14 cellular contexts compared by ENCODE assay signal in the genomic region with DNA sequence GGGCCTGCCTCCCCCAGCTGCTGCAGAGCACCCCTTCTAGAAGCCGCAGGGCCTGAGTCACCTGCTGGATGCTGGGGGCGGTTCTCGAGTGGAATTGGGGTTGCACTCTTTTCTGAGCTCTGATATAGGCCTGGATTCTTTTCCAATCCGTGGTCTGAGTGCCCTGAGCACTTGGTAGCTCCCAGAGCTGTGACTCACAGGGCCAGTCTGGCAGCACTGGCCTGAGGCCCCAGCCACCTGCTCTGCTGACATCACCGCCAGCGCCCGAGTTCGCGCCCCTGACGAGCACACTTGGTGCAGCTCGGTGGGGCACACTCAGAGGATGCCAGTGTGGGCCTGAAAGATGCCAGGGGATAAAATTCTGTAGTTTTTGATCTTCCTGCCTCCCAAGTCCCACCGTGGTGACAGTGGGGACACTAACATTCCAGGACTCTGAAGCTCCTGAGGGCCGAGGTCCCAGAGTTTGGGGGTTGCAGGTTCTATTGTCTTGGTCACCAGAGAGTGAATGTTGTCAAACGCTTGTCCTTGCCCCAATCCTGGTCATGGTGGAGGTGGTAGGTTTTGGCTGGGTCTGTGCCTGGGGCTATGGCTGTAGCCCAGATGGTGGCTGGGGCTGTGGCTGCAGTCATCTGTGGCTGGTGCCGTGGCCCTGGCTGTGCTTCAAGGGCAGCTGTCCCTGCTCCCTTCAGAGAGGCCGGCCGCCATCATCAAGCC.
DNase-seq lines count a peak whose midpoint lies in the region; ATAC-seq and TF ChIP-seq lines count a peak whose summit lies in the region.
"Had no signal": no experiment of that assay in that cellular context is flagged by ENCODE, and none has a peak within 500 bp of the region (broad histone marks: within the 10 kb centered on the region; RNA-seq: fewer than 3 reads in every experiment).

No MANE protein-coding gene starts in this region.

- no peak overlapping the region for H4K8ac ChIP-seq in IMR-90 (ENCODE audit: low read depth in 2 of 2, low read length in 2 of 2)

- no peak overlapping the region for H3K9ac ChIP-seq in IMR-90 (ENCODE audit: low read depth, low read length)

- H4K91ac ChIP-seq in IMR-90 (ENCODE audit: insufficient read depth, low read depth, low read length) = no peak overlapping the region

- 91% methylated on average over 12 of the region's 17 CpGs; no CpG with 5 or more reads in 1 of the 2 experiments for WGBS in IMR-90 (ENCODE audit: extremely low coverage in 2 of 2, insufficient read length in 1 of 2), 2 experiments

- no peak overlapping the region for H2AK5ac ChIP-seq in IMR-90 (ENCODE audit: low read depth, low read length)

- H3K14ac ChIP-seq in IMR-90 (replicated peaks; ENCODE audit: low read depth, low read length) = no peak overlapping the region

- H3K27me3 ChIP-seq in IMR-90 (ENCODE audit: control insufficient read depth, insufficient read depth, low read length) = no peaks in the 10 kb centered on the region

- no peak overlapping the region for H3K27ac ChIP-seq in IMR-90 (ENCODE audit: insufficient read depth, low read length)

- POLR2A ChIA-PET in IMR-90 (lab: Charles Lee; ENCODE audit: unreplicated experiment) = no interaction called here

- H3K79me1 ChIP-seq in IMR-90 (ENCODE audit: low read depth in 1 of 2, low read length in 2 of 2) = no peaks in the 10 kb centered on the region

- dilution Hi-C loops in IMR-90 (cut with HindIII; ENCODE audit: low sequenced_read_pairs, unreplicated experiment) = no loop called here

- CTCF ChIA-PET in IMR-90 (lab: Yijun Ruan, JAX) = no interaction called here

- BruUV-seq in IMR-90 (replicated peaks; lab: Mats Ljungman, UMichigan) = no TSS peak

- H3K4ac ChIP-seq in IMR-90 (ENCODE audit: low read depth, low read length) = no peak overlapping the region

- H3K9me3 ChIP-seq in IMR-90 (ENCODE audit: control insufficient read depth, insufficient read depth, low read length) = no peaks in the 10 kb centered on the region

- no peak overlapping the region for H3K4me3 ChIP-seq in IMR-90 (ENCODE audit: insufficient read depth, low read depth, low read length)
- H3K4me3 ChIP-seq: lung had no signal

- H2AFZ ChIP-seq in IMR-90 (replicated peaks; ENCODE audit: low read length, poor library complexity) = peak overlapping the region; percentile 62

- no peaks in the 10 kb centered on the region for H4K20me1 ChIP-seq in IMR-90 (ENCODE audit: insufficient read depth, low read length)

- in situ Hi-C loops in ACHN (cut with HindIII; ENCODE audit: low pct_ligation_motif_present, low pct_unique_long_range_greater_than_20kb, low sequenced_read_pairs) (no loop called here), IMR-90 (cut with MboI; ENCODE audit: low sequenced_read_pairs) (no loop called here)

- TF ChIP-seq CTCF in IMR-90 (conservative IDR thresholded peaks at IDR 0.05; ENCODE audit: low read depth, low read length) = no peak

- intact Hi-C loops in IMR-90 (cut with micrococcal nuclease) = no loop called here

- H2AK9ac ChIP-seq in IMR-90 (replicated peaks; ENCODE audit: low read depth, low read length, poor library complexity) = no peak overlapping the region

- H3K4me1 ChIP-seq in IMR-90 (ENCODE audit: control insufficient read depth, insufficient read depth, low read length) = no peaks in the 10 kb centered on the region

- no peak overlapping the region for H3K23ac ChIP-seq in IMR-90 (ENCODE audit: low read depth, low read length)

- H3K36me3 ChIP-seq in IMR-90 (ENCODE audit: control insufficient read depth, insufficient read depth, low read length) = peaks cover 59% of the 10 kb centered on the region

- no peaks in the 10 kb centered on the region for H3K9me1 ChIP-seq in IMR-90 (ENCODE audit: insufficient read depth, low read length)

- H2BK5ac ChIP-seq in IMR-90 (ENCODE audit: low read depth, low read length, poor library complexity, severe bottlenecking) = no peak overlapping the region

- H3K4me2 ChIP-seq in IMR-90 (ENCODE audit: low read depth, low read length) = no peak overlapping the region

- H3K56ac ChIP-seq in IMR-90 (ENCODE audit: extremely low read depth, insufficient read depth, low read length) = no peak overlapping the region

- DNase-seq in ACHN (peak; percentile 73), IMR-90 (peak; percentile 71), dermis blood vessel endothelial cell (peak; percentile 5), mesenteric fat pad (ENCODE audit: low spot score) (peak; percentile 71), HT-29 (ENCODE audit: low spot score) (no peak), NCI-H2196 (lab: John Stamatoyannopoulos, UW; ENCODE audit: unreplicated experiment) (no peak), NCI-H2081 (lab: John Stamatoyannopoulos, UW) (no peak)
- no peak for DNase-seq in activated naive CD4-positive, alpha-beta T cell treated with Interleukin-2 at 50 U/mL for 16 hours
- DNase-seq: activated CD4-positive, alpha-beta T cell treated with anti-CD3 and anti-CD28 coated beads for 48 hours; activated gamma-delta T cell; NCI-H345; occipital lobe; OCI-M1 had no signal

- peak; percentile 47 for ATAC-seq in IMR-90 (ENCODE audit: low read depth)

- no peak for TF ChIP-seq POLR2A in IMR-90 (IDR thresholded peaks at IDR 0.05; ENCODE audit: low read depth, low read length)

- H2BK15ac ChIP-seq in IMR-90 (ENCODE audit: low read depth, low read length) = no peak overlapping the region

- H2BK120ac ChIP-seq in IMR-90 (ENCODE audit: low read depth, low read length) = no peak overlapping the region

- no peak for TF ChIP-seq RAD21 in IMR-90 (IDR thresholded peaks at IDR 0.05; ENCODE audit: low read length)

- no peak overlapping the region for H2BK20ac ChIP-seq in IMR-90 (ENCODE audit: low read depth, low read length)

- H3K18ac ChIP-seq in IMR-90 (ENCODE audit: low read depth, low read length) = no peak overlapping the region

- no peak overlapping the region for H4K5ac ChIP-seq in IMR-90 (ENCODE audit: low read depth, low read length)

TF ChIP-seq in IMR-90, 13 proteins besides CTCF, POLR2A, EP300 and RAD21:
- no peak for TF ChIP-seq FOS (IDR thresholded peaks at IDR 0.05; ENCODE audit: low read depth, low read length)
- TF ChIP-seq RCOR1 (IDR thresholded peaks at IDR 0.05; ENCODE audit: insufficient replicate concordance, low read length) = peak; percentile 58

Comparison
In these comparisons a context has a peak if more than half of its experiments do, and no peak if none do; other contexts are left out.
1. DNase-seq: peak in ACHN (single experiment), IMR-90 (single experiment), dermis blood vessel endothelial cell (single experiment) and mesenteric fat pad (single experiment); none in HT-29 (single experiment), activated naive CD4-positive, alpha-beta T cell treated with Interleukin-2 at 50 U/mL for 16 hours (single experiment), NCI-H2196 (single experiment) and NCI-H2081 (0 of 2).